8 cellular contexts compared by ENCODE assay signal in genomic region chr11:132125855-132126841, GRCh38.
DNase-seq lines count a peak whose midpoint lies in the region; ATAC-seq and TF ChIP-seq lines count a peak whose summit lies in the region.

No MANE protein-coding gene starts in this region.

- H3K27ac Mint-ChIP-seq in activated naive CD4-positive, alpha-beta T cell treated with anti-CD3 and anti-CD28 coated beads for 36 hours, result no peak overlapping the region
- no peak overlapping the region for H3K27ac Mint-ChIP-seq in activated naive CD4-positive, alpha-beta T cell treated with anti-CD3 and anti-CD28 coated beads, Interleukin-2, amount 10 ng/mL, durations not matched to agents 7 days and 5 days
- H3K27ac Mint-ChIP-seq in stimulated activated naive B cell treated with anti-CD40 and anti-IgM and Interleukin-4, amounts not matched to agents 10 μg/mL and 1 μg/mL and 100 μg/mL, for 72 hours, result no peak overlapping the region

- no peaks in the 10 kb centered on the region for H3K36me3 Mint-ChIP-seq in activated naive CD4-positive, alpha-beta T cell treated with anti-CD3 and anti-CD28 coated beads for 36 hours (ENCODE audit: low read depth)
- H3K36me3 Mint-ChIP-seq in activated naive CD4-positive, alpha-beta T cell treated with anti-CD3 and anti-CD28 coated beads, Interleukin-2, amount 10 ng/mL, durations not matched to agents 7 days and 5 days, result no peaks in the 10 kb centered on the region
- no peaks in the 10 kb centered on the region for H3K36me3 Mint-ChIP-seq in stimulated activated naive B cell treated with anti-CD40 and anti-IgM and Interleukin-4, amounts not matched to agents 10 μg/mL and 1 μg/mL and 100 μg/mL, for 72 hours

- no peaks in the 10 kb centered on the region for H3K9me3 Mint-ChIP-seq in activated naive CD4-positive, alpha-beta T cell treated with anti-CD3 and anti-CD28 coated beads for 36 hours
- H3K9me3 Mint-ChIP-seq in activated naive CD4-positive, alpha-beta T cell treated with anti-CD3 and anti-CD28 coated beads, Interleukin-2, amount 10 ng/mL, durations not matched to agents 7 days and 5 days, result no peaks in the 10 kb centered on the region
- H3K9me3 Mint-ChIP-seq in stimulated activated naive B cell treated with anti-CD40 and anti-IgM and Interleukin-4, amounts not matched to agents 10 μg/mL and 1 μg/mL and 100 μg/mL, for 72 hours, result no peaks in the 10 kb centered on the region

- H3K4me1 Mint-ChIP-seq in activated naive CD4-positive, alpha-beta T cell treated with anti-CD3 and anti-CD28 coated beads for 36 hours (ENCODE audit: low read depth), result no peaks in the 10 kb centered on the region
- H3K4me1 Mint-ChIP-seq in activated naive CD4-positive, alpha-beta T cell treated with anti-CD3 and anti-CD28 coated beads, Interleukin-2, amount 10 ng/mL, durations not matched to agents 7 days and 5 days, result no peaks in the 10 kb centered on the region
- no peaks in the 10 kb centered on the region for H3K4me1 Mint-ChIP-seq in stimulated activated naive B cell treated with anti-CD40 and anti-IgM and Interleukin-4, amounts not matched to agents 10 μg/mL and 1 μg/mL and 100 μg/mL, for 72 hours

- CTCF ChIA-PET in activated naive CD4-positive, alpha-beta T cell treated with anti-CD3 and anti-CD28 coated beads for 36 hours (lab: Charles Lee), result interaction anchor here (1.0 to 1.6 kb wide), 5 partner anchors 11 to 431 kb away, joined by 3 to 5 read pairs (median 3); no protein-coding TSS in a partner anchor
- CTCF ChIA-PET in activated naive CD4-positive, alpha-beta T cell treated with anti-CD3 and anti-CD28 coated beads, Interleukin-2, amount 10 ng/mL, durations not matched to agents 7 days and 5 days (lab: Charles Lee), result interaction anchor here (1.3 to 1.4 kb wide), 3 partner anchors 11 to 431 kb away, joined by 3 to 6 read pairs (median 5); no protein-coding TSS in a partner anchor

- H3K4me3 ChIP-seq in foreskin fibroblast (ENCODE audit: low read depth in 1 of 2, low read length in 2 of 2), result peak overlapping the region; percentile 16 to 59

- peak; percentile 18 for DNase-seq in activated naive CD4-positive, alpha-beta T cell treated with anti-CD3 and anti-CD28 coated beads for 36 hours
- DNase-seq in activated naive CD4-positive, alpha-beta T cell treated with anti-CD3 and anti-CD28 coated beads, Interleukin-2, amount 10 ng/mL, durations not matched to agents 7 days and 5 days, result no peak
- peak; percentile 39 to 62 for DNase-seq in NOMO-1 (lab: John Stamatoyannopoulos, UW; ENCODE audit: unreplicated experiment in 2 of 2)
- peak in 1 of 2 donors; percentile 87 for DNase-seq in foreskin fibroblast
- DNase-seq in putamen (ENCODE audit: low spot score), result peak; percentile 50
- DNase-seq in stimulated activated naive B cell treated with anti-CD40 and anti-IgM and Interleukin-4, amounts not matched to agents 10 μg/mL and 1 μg/mL and 100 μg/mL, for 72 hours, result no peak
- no peak for DNase-seq in NCI-H774 (lab: John Stamatoyannopoulos, UW)

- ATAC-seq in stimulated activated naive B cell treated with anti-CD40 and anti-IgM and Interleukin-4, amounts not matched to agents 10 μg/mL and 1 μg/mL and 100 μg/mL, for 72 hours (replicated peaks), result no peak
- ATAC-seq in HG03097 (IDR thresholded peaks at IDR 0.05; ENCODE audit: low FRiP score, unreplicated experiment), result no peak

- no peak for TF ChIP-seq CTCF in foreskin fibroblast (IDR thresholded peaks at IDR 0.05; ENCODE audit: low read depth, low read length)

- peaks cover 7% of the 10 kb centered on the region for H3K27me3 Mint-ChIP-seq in activated naive CD4-positive, alpha-beta T cell treated with anti-CD3 and anti-CD28 coated beads for 36 hours (ENCODE audit: low read depth)
- H3K27me3 Mint-ChIP-seq in activated naive CD4-positive, alpha-beta T cell treated with anti-CD3 and anti-CD28 coated beads, Interleukin-2, amount 10 ng/mL, durations not matched to agents 7 days and 5 days, result no peaks in the 10 kb centered on the region
- no peaks in the 10 kb centered on the region for H3K27me3 Mint-ChIP-seq in stimulated activated naive B cell treated with anti-CD40 and anti-IgM and Interleukin-4, amounts not matched to agents 10 μg/mL and 1 μg/mL and 100 μg/mL, for 72 hours

- no peak overlapping the region for H3K4me3 Mint-ChIP-seq in activated naive CD4-positive, alpha-beta T cell treated with anti-CD3 and anti-CD28 coated beads for 36 hours
- H3K4me3 Mint-ChIP-seq in activated naive CD4-positive, alpha-beta T cell treated with anti-CD3 and anti-CD28 coated beads, Interleukin-2, amount 10 ng/mL, durations not matched to agents 7 days and 5 days, result no peak overlapping the region
- H3K4me3 Mint-ChIP-seq in stimulated activated naive B cell treated with anti-CD40 and anti-IgM and Interleukin-4, amounts not matched to agents 10 μg/mL and 1 μg/mL and 100 μg/mL, for 72 hours, result no peak overlapping the region

- intact Hi-C loops in activated naive CD4-positive, alpha-beta T cell treated with anti-CD3 and anti-CD28 coated beads for 36 hours (cut with micrococcal nuclease), result loop anchor here (2.0 to 10.0 kb wide), 3 partner anchors 211 to 431 kb away; no protein-coding TSS in a partner anchor

Comparison
In these comparisons a context has a peak if more than half of its experiments do, and no peak if none do; other contexts are left out.
1. DNase-seq: peak in activated naive CD4-positive, alpha-beta T cell treated with anti-CD3 and anti-CD28 coated beads for 36 hours (single experiment), NOMO-1 (2 of 2) and putamen (single experiment); none in activated naive CD4-positive, alpha-beta T cell treated with anti-CD3 and anti-CD28 coated beads, Interleukin-2, amount 10 ng/mL, durations not matched to agents 7 days and 5 days (single experiment), stimulated activated naive B cell treated with anti-CD40 and anti-IgM and Interleukin-4, amounts not matched to agents 10 μg/mL and 1 μg/mL and 100 μg/mL, for 72 hours (single experiment) and NCI-H774 (single experiment).